8 cellular contexts compared by ENCODE assay signal in the genomic region with DNA sequence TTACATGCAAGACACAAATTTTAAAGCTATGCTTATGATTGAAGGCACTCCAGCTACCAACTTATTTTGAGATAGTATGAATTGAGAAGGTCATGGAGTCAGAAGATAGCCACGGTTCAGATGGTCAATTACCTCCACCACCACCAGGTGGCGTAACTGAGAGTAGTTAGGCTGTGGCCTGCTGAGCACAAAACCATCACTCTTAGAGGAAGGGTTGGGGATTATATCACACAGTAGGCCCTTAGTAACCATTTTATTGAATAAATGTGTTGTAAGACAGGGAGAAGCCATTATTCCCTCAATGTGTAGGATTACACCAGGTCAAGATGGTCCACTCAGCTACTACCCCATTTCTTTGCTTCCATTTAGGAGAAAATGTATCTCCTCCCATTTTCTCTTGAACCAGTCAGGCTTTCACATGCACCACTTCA. TPM values are rescaled to one million over a fixed set of nuclear protein-coding genes. Genes with fewer than 3 reads are reported as not detected.
DNase-seq lines count a peak whose midpoint lies in the region; ATAC-seq lines count a peak whose summit lies in the region.

No MANE protein-coding gene starts in this region.

- DNase-seq in COLO668 (lab: John Stamatoyannopoulos, UW; ENCODE audit: unreplicated experiment) (peak; percentile 66), RKO (ENCODE audit: low spot score) (peak; percentile 68), globus pallidus (ENCODE audit: low spot score) (peak; percentile 34), pulmonary artery endothelial cell (ENCODE audit: low read depth, low spot score) (peak; percentile 8)
- DNase-seq in activated T-helper 1 cell treated with anti-CD3 and anti-CD28 coated beads, Interleukin-2, amount 50 U/mL, for 16 hours (ENCODE audit: low read depth in 1 of 2, low spot score in 1 of 2) = peak; percentile 47 to 48

- ATAC-seq in GM19395 (IDR thresholded peaks at IDR 0.05; ENCODE audit: unreplicated experiment) = peak; percentile 91
- ATAC-seq in HG03575 (IDR thresholded peaks at IDR 0.05; ENCODE audit: extremely low read depth, insufficient number of reproducible peaks, low FRiP score, unreplicated experiment) = peak; percentile 70
- no peak for ATAC-seq in HG03108 (IDR thresholded peaks at IDR 0.05; ENCODE audit: unreplicated experiment)

RNA-seq across cellular contexts. Expression of a gene that starts 18.8 kb away (rescaled TPM):
- total RNA-seq in pulmonary artery endothelial cell = 0.13 and 0.28 TPM in 2 replicates

RNA-seq across cellular contexts. Expression of a gene that starts 45.4 kb away (rescaled TPM):
- 16.0 and 27.0 TPM in 2 replicates for total RNA-seq in pulmonary artery endothelial cell

RNA-seq across cellular contexts. Expression of a gene that starts 49.0 kb away (rescaled TPM):
- 2.6 and 3.2 TPM in 2 replicates for total RNA-seq in pulmonary artery endothelial cell

RNA-seq across cellular contexts. Expression of a gene that starts 55.9 kb away (rescaled TPM):
- 24.2 and 30.8 TPM in 2 replicates for total RNA-seq in pulmonary artery endothelial cell

Comparison
In these comparisons a context has a peak if more than half of its experiments do, and no peak if none do; other contexts are left out.
1. DNase-seq: peak in every context shown above with its lines; median percentile 68 in RKO; 66 in COLO668; 48 in activated T-helper 1 cell treated with anti-CD3 and anti-CD28 coated beads, Interleukin-2, amount 50 U/mL, for 16 hours; 34 in globus pallidus; 8 in pulmonary artery endothelial cell.